Comparison of ENCODE assay signal across 8 cellular contexts in genomic region chr2:196925445-196925767, GRCh38. TPM values are rescaled to one million over a fixed set of nuclear protein-coding genes. Genes with fewer than 3 reads are reported as not detected.
DNase-seq lines count a peak whose midpoint lies in the region; ATAC-seq, FAIRE-seq and TF ChIP-seq lines count a peak whose summit lies in the region.

No MANE protein-coding gene starts in this region.

- CTCF ChIA-PET in Panc1 (lab: Charles Lee) = no interaction called here

- POLR2A ChIA-PET in Panc1 (lab: Charles Lee) = no interaction called here

- TF ChIP-seq CTCF in Panc1 (IDR thresholded peaks at IDR 0.05) (no peak), epithelial cell of proximal tubule (conservative IDR thresholded peaks at IDR 0.05; ENCODE audit: low read depth, low read length) (no peak), pancreas (IDR thresholded peaks at IDR 0.05) (no peak)

- H3K4me1 ChIP-seq in Panc1 (ENCODE audit: control insufficient read depth, insufficient read depth, low read length) = peaks cover 15% of the 10 kb centered on the region
- peaks cover 0 to 15% (median 7%) of the 10 kb centered on the region in 3 donors for H3K4me1 ChIP-seq in pancreas

- DNase-seq in Panc1 (ENCODE audit: low read depth, low spot score) (no peak), epithelial cell of proximal tubule (ENCODE audit: low read depth) (no peak), pancreas (peak in 1 of 6 donors; percentile 22), NCI-H146 treated with DMSO at 0.1 percent for 48 hours (lab: John Stamatoyannopoulos, UW; ENCODE audit: unreplicated experiment) (no peak)
- DNase-seq in activated CD8-positive, alpha-beta memory T cell treated with anti-CD3 and anti-CD28 coated beads, Interleukin-2, amount 50 U/mL, for 4 hours = no peak
- no peak for DNase-seq in stimulated activated CD4-positive, alpha-beta T cell treated with anti-CD3 and anti-CD28 coated beads, Interleukin-2, amount 100 ng/mL, for 48 hours

- FAIRE-seq in pancreas (lab: Jason Lieb, UNC) = no peak

- H3K36me3 ChIP-seq in Panc1 (ENCODE audit: control insufficient read depth, insufficient read depth, low read length) (no peaks in the 10 kb centered on the region; the same call in 1 of the 2 replicates), pancreas (no peaks in the 10 kb centered on the region)

- peak overlapping the region; percentile 89 for H3K27ac ChIP-seq in Panc1 (ENCODE audit: low read length)
- H3K27ac ChIP-seq in pancreas = peak overlapping the region in 2 of 4 donors; percentile 84 to 86

- H3K9me3 ChIP-seq in Panc1 (ENCODE audit: control insufficient read depth, insufficient read depth, low read depth, low read length) (no peaks in the 10 kb centered on the region), pancreas (no peaks in the 10 kb centered on the region)

- in situ Hi-C loops in Panc1 (cut with HindIII; ENCODE audit: low pct_unique_long_range_greater_than_20kb, low sequenced_read_pairs) = no loop called here

- WGBS in pancreas, 2 donors = 2 to 3% methylated on average over 8 of the region's 8 CpGs

- intact Hi-C loops in Panc1 (cut with micrococcal nuclease; ENCODE audit: unreplicated experiment) = no loop called here
- intact Hi-C loops in pancreas (cut with DNase I) = no loop called here

- H3K4me3 ChIP-seq in Panc1 (ENCODE audit: low read depth in 2 of 2, low read length in 2 of 2) (peak overlapping the region; percentile 86 to 94), epithelial cell of proximal tubule (ENCODE audit: low read depth, low read length) (peak overlapping the region; percentile 92), pancreas (peak overlapping the region; percentile 54 to 81 (median 64))

- no TSS peak for BruUV-seq in Panc1 (replicated peaks; lab: Mats Ljungman, UMichigan)

- peak; percentile 9 for ATAC-seq in GM21717 (IDR thresholded peaks at IDR 0.05; ENCODE audit: unreplicated experiment)
- peak; percentile 1; the same call in 1 of the 2 replicates for ATAC-seq in Panc1
- peak in 1 of 4 donors; percentile 0 for ATAC-seq in pancreas
- ATAC-seq in GM18870 (IDR thresholded peaks at IDR 0.05; ENCODE audit: unreplicated experiment) = no peak

- no peaks in the 10 kb centered on the region for H3K27me3 ChIP-seq in Panc1 (ENCODE audit: control insufficient read depth, insufficient read depth, low read length)
- H3K27me3 ChIP-seq in pancreas = no peaks in the 10 kb centered on the region

RNA-seq across cellular contexts. Expression of gene PGAP1, which starts 1.1 kb away (rescaled TPM):
- total RNA-seq in Panc1 (2021; ENCODE audit: unreplicated experiment) (15.7 TPM), epithelial cell of proximal tubule (1.2 and 2.6 TPM in 2 replicates), pancreas (10 to 100 TPM in 1 of 6 donors, 1 to 10 TPM in 5; 6.2 to 11.9 (median 9.0) TPM)
- polyA plus RNA-seq in Panc1 (2012; ENCODE audit: insufficient read length) = 3.1 TPM
- polyA plus RNA-seq in pancreas = 1 to 10 TPM; 2.3 to 3.1 TPM
